12 cellular contexts compared by ENCODE assay signal in the genomic region with DNA sequence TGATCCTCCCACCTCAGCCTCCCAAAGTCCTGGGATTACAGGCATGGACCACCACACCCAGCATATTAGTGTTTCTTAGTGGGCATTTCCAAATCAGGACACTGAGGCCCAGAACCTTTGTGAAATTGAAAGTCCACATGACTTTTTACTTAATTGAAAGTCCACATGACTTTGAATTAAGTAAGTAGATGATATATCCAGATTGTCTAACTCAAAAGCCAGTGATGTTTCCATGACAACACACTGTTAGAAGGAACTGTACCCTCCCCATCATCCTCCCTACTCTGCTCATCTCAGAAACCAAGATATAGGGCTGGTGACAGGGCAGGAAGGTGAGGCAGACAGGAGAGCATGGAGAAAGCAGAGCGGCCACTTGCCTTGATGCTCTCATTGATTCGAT. TPM values are rescaled to one million over a fixed set of nuclear protein-coding genes. Genes with fewer than 3 reads are reported as not detected.
"Had no signal": no experiment of that assay in that cellular context is flagged by ENCODE, and none has a peak within 500 bp of the region (broad histone marks: within the 10 kb centered on the region; RNA-seq: fewer than 3 reads in every experiment).

No MANE protein-coding gene starts in this region.

- H3K9ac ChIP-seq: GM23248 had no signal

- H2AFZ ChIP-seq: GM23248, GM23338 had no signal

- DNase-seq: GM23248, GOT3, H7, H9, HCEC 1CT, HFFc6 had no signal

- H3K27ac ChIP-seq: GM23248 had no signal

- H3K36me3 ChIP-seq: HAP-1 had no signal

- H3K4me1 ChIP-seq: HAP-1 had no signal

- H3K9me3 ChIP-seq: HAP-1 had no signal

- ATAC-seq: GM23338, HCT116 had no signal

- H3K4me3 ChIP-seq: GM23248, GM23338, HAP-1 had no signal

- FAIRE-seq: H1, H54 had no signal

- H3K4me2 ChIP-seq: GM23338 had no signal

RNA-seq across cellular contexts. Expression of a gene that starts 7.2 kb away (rescaled TPM):
- total RNA-seq: GM23248, GM23338, H4 had no signal
- polyA plus RNA-seq: GM23248, GM23338 had no signal

RNA-seq across cellular contexts. Expression of a gene that starts 26.4 kb away (rescaled TPM):
- total RNA-seq: GM23248, H4, HFFc6 had no signal
- polyA plus RNA-seq: GM23248 had no signal
